In the genomic region with DNA sequence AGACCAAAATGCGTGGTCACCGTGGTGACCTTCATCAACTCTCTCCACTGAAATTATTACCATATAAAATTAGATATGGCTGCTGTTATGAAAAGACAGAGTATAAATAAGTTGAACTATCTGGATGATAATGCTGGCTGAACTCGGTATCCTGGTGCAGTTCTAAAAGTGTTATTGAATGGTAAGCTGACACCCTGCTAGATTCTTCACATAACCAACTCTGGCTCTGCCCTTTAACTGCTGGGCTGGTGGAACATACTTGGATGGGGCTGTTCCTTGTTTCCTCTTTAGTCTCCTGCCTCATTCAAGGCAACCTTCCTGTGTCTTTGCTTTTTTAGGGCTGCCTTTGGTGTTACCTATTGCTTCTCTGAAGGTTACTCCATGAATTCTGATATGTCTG, we compare ENCODE assay signal across 22 cellular contexts.
"Had no signal": no experiment of that assay in that cellular context is flagged by ENCODE, and none has a peak within 500 bp of the region (broad histone marks: within the 10 kb centered on the region; RNA-seq: fewer than 3 reads in every experiment).

No MANE protein-coding gene starts in this region.

- H3K4me1 ChIP-seq: breast epithelium, Peyer's patch had no signal

- H3K9me3 ChIP-seq: Peyer's patch had no signal

- H3K36me3 ChIP-seq: breast epithelium, Peyer's patch had no signal

- H3K4me3 ChIP-seq: breast epithelium, Peyer's patch had no signal

- DNase-seq: activated CD4-positive, alpha-beta T cell treated with anti-CD3 and anti-CD28 coated beads for 48 hours; activated CD4-positive, alpha-beta T cell treated with anti-CD3 and anti-CD28 coated beads, Interleukin-2, amount 50 U/mL, for 4 hours; activated CD4-positive, CD25-positive, alpha-beta regulatory T cell treated with anti-CD3 and anti-CD28 coated beads, Interleukin-2, amount 50 U/mL, for 72 hours; activated CD8-positive, alpha-beta memory T cell treated with anti-CD3 and anti-CD28 coated beads, Interleukin-2, amount 10 ng/mL, durations not matched to agents 7 days and 5 days; activated effector memory CD4-positive, alpha-beta T cell treated with Interleukin-2 at 50 U/mL for 16 hours; activated naive CD4-positive, alpha-beta T cell; activated T-cell treated with anti-CD3 and anti-CD28 coated beads, Interleukin-2, amount 50 U/mL, for 24 hours; aorta; NCI-H1092; NCI-H1417; NCI-H2029; NCI-H2107; NCI-H510A treated with DMSO at 0.1 percent for 48 hours; NCI-H69; NK-92 treated with Interleukin-12 subunit alpha and Interleukin-12 subunit beta, amount 100 ng/mL, for 24 hours; Peyer's patch; SIG-M5; T-helper 17 cell; T-helper 9 cell had no signal

- H3K27me3 ChIP-seq: breast epithelium, Peyer's patch had no signal

- ATAC-seq: activated CD8-positive, alpha-beta memory T cell treated with anti-CD3 and anti-CD28 coated beads, Interleukin-2, amount 10 ng/mL, durations not matched to agents 7 days and 5 days; T-helper 17 cell; WTC11 had no signal

- H3K27ac ChIP-seq: breast epithelium, KMS-11, Peyer's patch had no signal
